In the genomic region with DNA sequence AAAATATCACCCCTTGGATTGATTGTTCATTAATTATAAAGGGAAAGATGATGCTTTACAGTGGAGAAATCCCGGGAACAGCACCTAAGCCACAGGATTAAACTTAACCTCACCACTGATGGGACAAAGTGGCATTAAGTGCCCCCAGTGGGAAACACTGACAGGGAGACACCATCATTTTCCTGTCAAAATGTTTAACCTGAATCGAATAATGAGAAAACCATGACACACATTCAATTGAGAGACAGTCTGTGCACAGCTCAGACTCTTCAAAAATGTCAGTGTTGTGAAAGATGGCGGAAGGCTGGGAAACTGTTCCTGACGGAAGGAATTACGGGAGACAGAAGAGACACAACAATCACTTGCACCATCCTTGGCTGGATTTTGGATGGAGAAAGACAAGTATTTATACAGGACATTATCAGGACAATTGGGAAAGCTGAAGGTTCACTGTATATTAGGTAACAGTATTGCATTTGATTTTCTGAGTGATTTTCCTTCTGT, we compare ENCODE assay signal across 7 cellular contexts.
"Had no signal": no experiment of that assay in that cellular context is flagged by ENCODE, and none has a peak within 500 bp of the region (broad histone marks: within the 10 kb centered on the region; RNA-seq: fewer than 3 reads in every experiment).

No MANE protein-coding gene starts in this region.

- ATAC-seq: HepG2 had no signal

- H2AFZ ChIP-seq: GM23248 had no signal

- DNase-seq: GM23248, GOT3, H9, HCEC 1CT, KBM-7 had no signal

- H3K9ac ChIP-seq: GM23248 had no signal

- H3K27ac ChIP-seq: GM23248, HL-60 had no signal

- H3K4me3 ChIP-seq: GM23248 had no signal
